In the genomic region with DNA sequence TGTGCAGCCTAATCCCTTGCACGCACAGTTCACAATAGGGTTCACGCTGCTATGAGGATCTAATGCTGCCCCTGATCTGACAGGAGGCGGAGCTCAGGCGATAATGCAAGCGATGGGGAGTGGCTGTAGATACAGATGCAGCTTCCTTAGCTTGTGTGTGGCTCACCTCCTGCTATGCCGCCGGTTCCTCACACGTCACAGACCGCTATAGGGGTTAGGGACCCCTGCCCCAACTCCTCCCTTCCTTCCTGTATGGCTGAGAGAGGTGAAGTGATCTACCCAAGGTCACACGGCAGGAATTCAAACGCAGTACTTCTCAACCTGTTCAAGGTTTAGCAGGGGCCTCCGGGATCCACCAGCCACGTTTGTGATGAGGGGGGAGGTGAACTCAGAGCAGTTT, we compare ENCODE assay signal across 9 cellular contexts. TPM values are rescaled to one million over a fixed set of nuclear protein-coding genes. Genes with fewer than 3 reads are reported as not detected.
A peak's percentile ranks its signal among the peaks of the same experiment; 100 is the strongest.
DNase-seq lines count a peak whose midpoint lies in the region; ATAC-seq, FAIRE-seq and TF ChIP-seq lines count a peak whose summit lies in the region.
"Had no signal": no experiment of that assay in that cellular context is flagged by ENCODE, and none has a peak within 500 bp of the region (broad histone marks: within the 10 kb centered on the region; RNA-seq: fewer than 3 reads in every experiment).

No MANE protein-coding gene starts in this region.

- H3K4me3 Mint-ChIP-seq in IgD-negative memory B cell (peak overlapping the region; percentile 73 to 86 (median 80)), progenitor cell of endocrine pancreas (ENCODE audit: low read depth) (peak overlapping the region; percentile 6)
- peak overlapping the region; percentile 11 for H3K4me3 Mint-ChIP-seq in activated naive CD4-positive, alpha-beta T cell treated with anti-CD3 and anti-CD28 coated beads, Interleukin-2, amount 10 ng/mL, durations not matched to agents 7 days and 5 days
- H3K4me3 Mint-ChIP-seq: activated T-helper 17 cell treated with anti-CD3 and anti-CD28 coated beads, Interleukin-2, amount 50 U/mL, for 72 hours had no signal

- no peak for TF ChIP-seq CTCF in progenitor cell of endocrine pancreas (IDR thresholded peaks at IDR 0.05; ENCODE audit: unreplicated experiment)

- H3K27ac Mint-ChIP-seq in IgD-negative memory B cell (peak overlapping the region in 2 of 3 donors; percentile 57 to 92), progenitor cell of endocrine pancreas (no peak overlapping the region)
- peak overlapping the region; percentile 77 for H3K27ac Mint-ChIP-seq in activated naive CD4-positive, alpha-beta T cell treated with anti-CD3 and anti-CD28 coated beads, Interleukin-2, amount 10 ng/mL, durations not matched to agents 7 days and 5 days
- H3K27ac Mint-ChIP-seq: activated T-helper 17 cell treated with anti-CD3 and anti-CD28 coated beads, Interleukin-2, amount 50 U/mL, for 72 hours had no signal

- no peak for TF ChIP-seq POLR2A in H54 (IDR thresholded peaks at IDR 0.05; ENCODE audit: low read depth, low read length)

- peaks cover 1 to 11% (median 5%) of the 10 kb centered on the region in 3 donors for H3K4me1 Mint-ChIP-seq in IgD-negative memory B cell
- H3K4me1 Mint-ChIP-seq in activated naive CD4-positive, alpha-beta T cell treated with anti-CD3 and anti-CD28 coated beads, Interleukin-2, amount 10 ng/mL, durations not matched to agents 7 days and 5 days = peaks cover 21% of the 10 kb centered on the region
- H3K4me1 Mint-ChIP-seq in progenitor cell of endocrine pancreas (ENCODE audit: low read depth) = peaks cover 4% of the 10 kb centered on the region

- peaks cover 0 to 1% (median 0%) of the 10 kb centered on the region in 3 donors for H3K9me3 Mint-ChIP-seq in IgD-negative memory B cell
- H3K9me3 Mint-ChIP-seq in activated naive CD4-positive, alpha-beta T cell treated with anti-CD3 and anti-CD28 coated beads, Interleukin-2, amount 10 ng/mL, durations not matched to agents 7 days and 5 days = no peaks in the 10 kb centered on the region
- H3K9me3 Mint-ChIP-seq in progenitor cell of endocrine pancreas (ENCODE audit: low read depth) = no peaks in the 10 kb centered on the region
- H3K9me3 Mint-ChIP-seq: activated T-helper 17 cell treated with anti-CD3 and anti-CD28 coated beads, Interleukin-2, amount 50 U/mL, for 72 hours had no signal

- DNase-seq in T follicular helper cell (ENCODE audit: low read depth) = peak; percentile 44
- DNase-seq in activated naive CD4-positive, alpha-beta T cell treated with anti-CD3 and anti-CD28 coated beads, Interleukin-2, amount 10 ng/mL, durations not matched to agents 7 days and 5 days = peak; percentile 65
- no peak for DNase-seq in progenitor cell of endocrine pancreas (ENCODE audit: low spot score, unreplicated experiment)
- DNase-seq in kidney glomerular epithelial cell (lab: John Stamatoyannopoulos, UW) = no peak
- DNase-seq in NCI-H1092 (lab: John Stamatoyannopoulos, UW) = no peak
- DNase-seq in H54 (ENCODE audit: insufficient read length, low spot score) = no peak

- no peak for FAIRE-seq in H54 (lab: Jason Lieb, UNC)

- no peaks in the 10 kb centered on the region for H3K27me3 Mint-ChIP-seq in IgD-negative memory B cell
- peaks cover 16% of the 10 kb centered on the region for H3K27me3 Mint-ChIP-seq in activated naive CD4-positive, alpha-beta T cell treated with anti-CD3 and anti-CD28 coated beads, Interleukin-2, amount 10 ng/mL, durations not matched to agents 7 days and 5 days
- H3K27me3 Mint-ChIP-seq in progenitor cell of endocrine pancreas = peaks cover 9% of the 10 kb centered on the region
- H3K27me3 Mint-ChIP-seq: activated T-helper 17 cell treated with anti-CD3 and anti-CD28 coated beads, Interleukin-2, amount 50 U/mL, for 72 hours had no signal

- CTCF ChIA-PET in activated naive CD4-positive, alpha-beta T cell treated with anti-CD3 and anti-CD28 coated beads, Interleukin-2, amount 10 ng/mL, durations not matched to agents 7 days and 5 days (lab: Charles Lee) = interaction anchor here (1.2 to 3.4 kb wide), 2 partner anchors 7 to 121 kb away, joined by 3 to 8 read pairs; no protein-coding TSS in a partner anchor

- ATAC-seq in HG03108 (IDR thresholded peaks at IDR 0.05; ENCODE audit: unreplicated experiment) = no peak
- ATAC-seq: activated T-helper 17 cell treated with anti-CD3 and anti-CD28 coated beads, Interleukin-2, amount 50 U/mL, for 72 hours had no signal

- no peaks in the 10 kb centered on the region for H3K36me3 Mint-ChIP-seq in IgD-negative memory B cell
- no peaks in the 10 kb centered on the region for H3K36me3 Mint-ChIP-seq in activated naive CD4-positive, alpha-beta T cell treated with anti-CD3 and anti-CD28 coated beads, Interleukin-2, amount 10 ng/mL, durations not matched to agents 7 days and 5 days
- no peaks in the 10 kb centered on the region for H3K36me3 Mint-ChIP-seq in progenitor cell of endocrine pancreas (ENCODE audit: insufficient read depth)

RNA-seq across cellular contexts. Expression of a gene that starts 13.4 kb away (rescaled TPM):
- polyA plus RNA-seq in IgD-negative memory B cell = 1.1 TPM
- total RNA-seq in progenitor cell of endocrine pancreas = 1.6 and 2.9 TPM in 2 replicates
- total RNA-seq: activated T-helper 17 cell treated with anti-CD3 and anti-CD28 coated beads, Interleukin-2, amount 50 U/mL, for 72 hours had no signal

RNA-seq across cellular contexts. Expression of a gene that starts 52.8 kb away (rescaled TPM):
- 108 TPM for polyA plus RNA-seq in IgD-negative memory B cell
- 40.7 and 43.0 TPM in 2 replicates for total RNA-seq in progenitor cell of endocrine pancreas

Comparison
In these comparisons a context has a peak if more than half of its experiments do, and no peak if none do; other contexts are left out.
1. H3K4me3 Mint-ChIP-seq: peak in every context shown above with its lines; median percentile 80 in IgD-negative memory B cell; 11 in activated naive CD4-positive, alpha-beta T cell treated with anti-CD3 and anti-CD28 coated beads, Interleukin-2, amount 10 ng/mL, durations not matched to agents 7 days and 5 days; 6 in progenitor cell of endocrine pancreas.
2. DNase-seq: peak in T follicular helper cell (single experiment) and activated naive CD4-positive, alpha-beta T cell treated with anti-CD3 and anti-CD28 coated beads, Interleukin-2, amount 10 ng/mL, durations not matched to agents 7 days and 5 days (single experiment); none in progenitor cell of endocrine pancreas (single experiment), kidney glomerular epithelial cell (single experiment), NCI-H1092 (single experiment) and H54 (single experiment).